In genomic region chr3:168517514-168518071, GRCh38 we compare ENCODE assay signal across 10 cellular contexts.
DNase-seq lines count a peak whose midpoint lies in the region; ATAC-seq and TF ChIP-seq lines count a peak whose summit lies in the region.
"Had no signal": no experiment of that assay in that cellular context is flagged by ENCODE, and none has a peak within 500 bp of the region (broad histone marks: within the 10 kb centered on the region; RNA-seq: fewer than 3 reads in every experiment).

No MANE protein-coding gene starts in this region.

- no peak overlapping the region for H3K4ac ChIP-seq in trophoblast cell (ENCODE audit: low read depth, low read length)

- H3K27ac Mint-ChIP-seq in T-helper 2 cell treated with Interferon-gamma antibody and Interleukin-4, amounts not matched to agents 5 μg/mL and 100 μg/mL, for 36 hours = no peak overlapping the region

- no peak overlapping the region for H4K12ac ChIP-seq in trophoblast cell (ENCODE audit: low read depth, low read length)

- H3K23ac ChIP-seq in trophoblast cell (ENCODE audit: low read length) = no peak overlapping the region

- peak; percentile 53 for ATAC-seq in HG03045 (IDR thresholded peaks at IDR 0.05; ENCODE audit: unreplicated experiment)
- ATAC-seq in GM21515 (IDR thresholded peaks at IDR 0.05; ENCODE audit: unreplicated experiment) = no peak

- in situ Hi-C loops in astrocyte of the spinal cord (cut with HindIII; ENCODE audit: low sequenced_read_pairs) = no loop called here

- H3K9me3 ChIP-seq in trophoblast cell (ENCODE audit: insufficient read depth, low read depth, low read length) = no peaks in the 10 kb centered on the region

- H3K9ac ChIP-seq in trophoblast cell (ENCODE audit: low read length) = no peak overlapping the region

- no peak for TF ChIP-seq CTCF in astrocyte of the spinal cord (IDR thresholded peaks at IDR 0.05; ENCODE audit: low read depth, low read length)

- no peak overlapping the region for H3K27ac ChIP-seq in trophoblast cell (ENCODE audit: low read depth, low read length)

- no peaks in the 10 kb centered on the region for H3K79me2 ChIP-seq in trophoblast cell (ENCODE audit: control insufficient read depth, insufficient read depth, low read length, poor library complexity)

- H3K4me1 Mint-ChIP-seq in T-helper 2 cell treated with Interferon-gamma antibody and Interleukin-4, amounts not matched to agents 5 μg/mL and 100 μg/mL, for 36 hours (ENCODE audit: low read depth) = no peaks in the 10 kb centered on the region

- H2BK5ac ChIP-seq in trophoblast cell (ENCODE audit: low read depth, low read length, poor library complexity) = no peak overlapping the region

- no peaks in the 10 kb centered on the region for H3K79me1 ChIP-seq in trophoblast cell (ENCODE audit: low read length)

- no peak overlapping the region for H4K91ac ChIP-seq in trophoblast cell (ENCODE audit: low read depth, low read length)

- H3K4me3 ChIP-seq in astrocyte of the spinal cord (ENCODE audit: low read depth, low read length) = no peak overlapping the region
- H3K4me3 ChIP-seq in trophoblast cell (ENCODE audit: low read depth, low read length) = no peak overlapping the region

- no peak overlapping the region for H4K8ac ChIP-seq in trophoblast cell (ENCODE audit: low read depth, low read length)

- WGBS in trophoblast cell (ENCODE audit: extremely low coverage, insufficient coverage, insufficient read length) = no CpG with 5 or more reads among the region's 11 CpGs

- H3K4me1 ChIP-seq in trophoblast cell (ENCODE audit: control insufficient read depth in 1 of 2, insufficient read depth in 2 of 2, low read length in 2 of 2) = no peaks in the 10 kb centered on the region

- H2BK12ac ChIP-seq in trophoblast cell (ENCODE audit: low read length) = no peak overlapping the region

- no peak overlapping the region for H2AFZ ChIP-seq in trophoblast cell (ENCODE audit: insufficient read depth, low read length, poor library complexity)

- H3K9me3 Mint-ChIP-seq in T-helper 2 cell treated with Interferon-gamma antibody and Interleukin-4, amounts not matched to agents 5 μg/mL and 100 μg/mL, for 36 hours = no peaks in the 10 kb centered on the region

- peak; percentile 9 for DNase-seq in T-helper 2 cell treated with Interferon-gamma antibody and Interleukin-4, amounts not matched to agents 5 μg/mL and 100 μg/mL, for 36 hours (ENCODE audit: low spot score)
- DNase-seq in T-helper 2 cell (no peak), astrocyte of the spinal cord (ENCODE audit: low read depth, low spot score) (peak; percentile 13), retina (peak; percentile 47), trophoblast cell (no peak), DMS 273 (lab: John Stamatoyannopoulos, UW; ENCODE audit: unreplicated experiment) (no peak)
- DNase-seq: activated T-cell treated with anti-CD3 and anti-CD28 coated beads, Interleukin-2, amount 50 U/mL, for 48 hours; MM.1S had no signal

- no peaks in the 10 kb centered on the region for H3K27me3 Mint-ChIP-seq in T-helper 2 cell treated with Interferon-gamma antibody and Interleukin-4, amounts not matched to agents 5 μg/mL and 100 μg/mL, for 36 hours (ENCODE audit: low read depth)

- no peak overlapping the region for H3K14ac ChIP-seq in trophoblast cell (ENCODE audit: low read length)

- no peak overlapping the region for H3K4me2 ChIP-seq in trophoblast cell (ENCODE audit: low read length)

- H2BK120ac ChIP-seq in trophoblast cell (ENCODE audit: insufficient read depth, low read length, poor library complexity) = no peak overlapping the region

- H3K27me3 ChIP-seq in trophoblast cell (ENCODE audit: insufficient read depth, low read length) = no peaks in the 10 kb centered on the region

- no peaks in the 10 kb centered on the region for H3K36me3 ChIP-seq in trophoblast cell (ENCODE audit: control insufficient read depth in 1 of 2, insufficient read depth in 2 of 2, low read length in 2 of 2)

- H2AK5ac ChIP-seq in trophoblast cell (ENCODE audit: low read length) = no peak overlapping the region

- H3K4me3 Mint-ChIP-seq in T-helper 2 cell treated with Interferon-gamma antibody and Interleukin-4, amounts not matched to agents 5 μg/mL and 100 μg/mL, for 36 hours = no peak overlapping the region

- no peak overlapping the region for H3K18ac ChIP-seq in trophoblast cell (ENCODE audit: low read length)

- no peaks in the 10 kb centered on the region for H3K36me3 Mint-ChIP-seq in T-helper 2 cell treated with Interferon-gamma antibody and Interleukin-4, amounts not matched to agents 5 μg/mL and 100 μg/mL, for 36 hours (ENCODE audit: low read depth)

Comparison
In these comparisons a context has a peak if more than half of its experiments do, and no peak if none do; other contexts are left out.
1. DNase-seq: peak in T-helper 2 cell treated with Interferon-gamma antibody and Interleukin-4, amounts not matched to agents 5 μg/mL and 100 μg/mL, for 36 hours (single experiment), astrocyte of the spinal cord (single experiment) and retina (single experiment); none in T-helper 2 cell (0 of 5), trophoblast cell (0 of 2) and DMS 273 (single experiment).